11 cellular contexts compared by ENCODE assay signal in genomic region chr5:171152382-171152781, GRCh38.
DNase-seq lines count a peak whose midpoint lies in the region; FAIRE-seq and TF ChIP-seq lines count a peak whose summit lies in the region.
"Had no signal": no experiment of that assay in that cellular context is flagged by ENCODE, and none has a peak within 500 bp of the region (broad histone marks: within the 10 kb centered on the region; RNA-seq: fewer than 3 reads in every experiment).

No MANE protein-coding gene starts in this region.

- H3K79me2 ChIP-seq in H1 (ENCODE audit: control insufficient read depth in 1 of 2, insufficient read depth in 2 of 2, low read length in 2 of 2) = no peaks in the 10 kb centered on the region

- H4K20me1 ChIP-seq in H1 (replicated peaks in 1 of 2; ENCODE audit: control insufficient read depth in 1 of 2, insufficient read depth in 2 of 2, low read length in 2 of 2) = no peaks in the 10 kb centered on the region

- H3K9me3 Mint-ChIP-seq in MCF 10A (ENCODE audit: unreplicated experiment) = no peaks in the 10 kb centered on the region
- H3K9me3 Mint-ChIP-seq: nephron progenitor cell had no signal

- no peak overlapping the region for H4K8ac ChIP-seq in H1 (ENCODE audit: extremely low read depth, insufficient read depth, low read length)

- BruUV-seq in MCF 10A (replicated peaks; lab: Mats Ljungman, UMichigan) = no TSS peak

- intact Hi-C loops in MCF 10A (cut with micrococcal nuclease) = loop anchor here (1.0 to 10.0 kb wide), 3 partner anchors 165 to 408 kb away; no protein-coding TSS in a partner anchor
- intact Hi-C loops in breast epithelium (cut with DNase I; ENCODE audit: low total_unique reads) = no loop called here

- no peak overlapping the region for H3K4me3 Mint-ChIP-seq in MCF 10A (ENCODE audit: unreplicated experiment)
- H3K4me3 Mint-ChIP-seq: nephron progenitor cell had no signal

- H3K18ac ChIP-seq in H1 (ENCODE audit: extremely low read depth, low read length) = no peak overlapping the region

- no peak overlapping the region for H2AFZ ChIP-seq in H1 (ENCODE audit: low read length)

- TF ChIP-seq POLR2A in breast epithelium (IDR thresholded peaks at IDR 0.05) (no peak), H1 (IDR thresholded peaks at IDR 0.05; ENCODE audit: control extremely low read depth in 1 of 2, low read depth in 2 of 2, low read length in 2 of 2) (no peak)

- H3K56ac ChIP-seq in H1 (replicated peaks; ENCODE audit: insufficient read length, low read depth, low read length) = no peak overlapping the region

- H3K4me1 ChIP-seq in breast epithelium = no peaks in the 10 kb centered on the region
- peaks cover 0 to 3% (median under 1%) of the 10 kb centered on the region in 4 experiments; a peak in 2 of 7 replicates for H3K4me1 ChIP-seq in H1 (replicated peaks in 1 of 4; ENCODE audit: control insufficient read depth in 3 of 4, insufficient read depth in 4 of 4, low read length in 3 of 4)

- WGBS in H1 (ENCODE audit: extremely low coverage in 1 of 2, insufficient coverage in 1 of 2, insufficient read length in 1 of 2, insufficient replicate concordance in 2 of 2, low coverage in 1 of 2, low lambda C conversion rate in 2 of 2, missing lambda C conversion rate in 1 of 2), 2 experiments = 94% methylated on average over 4 of the region's 4 CpGs; no CpG with 5 or more reads in 1 of the 2 experiments

- no peaks in the 10 kb centered on the region for H3K79me1 ChIP-seq in H1 (ENCODE audit: low read depth, low read length)

- no peak overlapping the region for H2BK120ac ChIP-seq in H1 (replicated peaks; ENCODE audit: low read depth, low read length)

- H3K9ac ChIP-seq in H1 (replicated peaks in 1 of 4; ENCODE audit: extremely low read depth in 1 of 4, low read depth in 3 of 4, low read length in 3 of 4) = no peak overlapping the region

- no peak overlapping the region for H4K91ac ChIP-seq in H1 (replicated peaks; ENCODE audit: insufficient read length, low read length)

- H3K9me3 ChIP-seq in breast epithelium (no peaks in the 10 kb centered on the region), H1 (ENCODE audit: insufficient read depth in 2 of 2, low read depth in 1 of 2, low read length in 1 of 2) (no peaks in the 10 kb centered on the region)

- H3K36me3 ChIP-seq in breast epithelium (no peaks in the 10 kb centered on the region), H1 (ENCODE audit: control insufficient read depth in 2 of 4, insufficient read depth in 4 of 4, low read length in 3 of 4) (no peaks in the 10 kb centered on the region)

- TF ChIP-seq EP300 in H1 (IDR thresholded peaks at IDR 0.05; ENCODE audit: borderline replicate concordance in 1 of 2, low read depth in 2 of 2, low read length in 2 of 2) = no peak

- no peaks in the 10 kb centered on the region for H3K27me3 ChIP-seq in breast epithelium
- H3K27me3 ChIP-seq in H1 (replicated peaks in 1 of 4; ENCODE audit: control insufficient read depth in 3 of 4, extremely low read depth in 1 of 4, insufficient read depth in 3 of 4, low read length in 3 of 4) = no peaks in the 10 kb centered on the region

- H3K4me2 ChIP-seq in H1 (ENCODE audit: insufficient read depth in 1 of 2, low read depth in 2 of 2, low read length in 2 of 2) = no peak overlapping the region

- H3K4ac ChIP-seq in H1 (replicated peaks; ENCODE audit: insufficient read length, low read depth, low read length) = no peak overlapping the region

- H3K23ac ChIP-seq in H1 (ENCODE audit: insufficient read length) = no peak overlapping the region

- POLR2A ChIA-PET in MCF 10A (lab: Yijun Ruan, JAX) (no interaction called here), H1 (lab: Charles Lee; ENCODE audit: partially characterized antibody) (no interaction called here)

- H4K5ac ChIP-seq in H1 (ENCODE audit: insufficient read length, low read depth, low read length) = no peak overlapping the region

- no peaks in the 10 kb centered on the region for H3K27me3 Mint-ChIP-seq in MCF 10A (ENCODE audit: insufficient read depth, unreplicated experiment)

- DNase-seq in MCF 10A (ENCODE audit: unreplicated experiment) (peak; percentile 47), breast epithelium (ENCODE audit: low spot score in 2 of 2) (no peak), NCI-H460 (ENCODE audit: extremely low read depth, low read depth) (peak; percentile 26), H1 (ENCODE audit: low read depth in 1 of 2, low spot score in 2 of 2) (no peak), stromal cell of bone marrow (ENCODE audit: low read depth) (peak; percentile 10), GM20000 (ENCODE audit: low spot score) (no peak)
- no peak for DNase-seq in activated naive CD4-positive, alpha-beta T cell treated with anti-CD3 and anti-CD28 coated beads, Interleukin-2, amount 50 U/mL, for 16 hours
- no peak for DNase-seq in activated CD8-positive, alpha-beta memory T cell treated with anti-CD3 and anti-CD28 coated beads for 24 hours
- DNase-seq: activated gamma-delta T cell, NCI-H2171, nephron progenitor cell had no signal

- no peak overlapping the region for H3K27ac Mint-ChIP-seq in MCF 10A (ENCODE audit: low read depth, unreplicated experiment)
- H3K27ac Mint-ChIP-seq: nephron progenitor cell had no signal

- H3K4me3 ChIP-seq in breast epithelium (no peak overlapping the region), H1 (ENCODE audit: extremely low read depth in 1 of 4, insufficient read depth in 2 of 4, low read depth in 3 of 4, low read length in 4 of 4) (no peak overlapping the region)

- H2BK20ac ChIP-seq in H1 (ENCODE audit: low read length) = no peak overlapping the region

- H2BK12ac ChIP-seq in H1 (ENCODE audit: low read depth, low read length) = no peak overlapping the region

- H2AK5ac ChIP-seq in H1 (ENCODE audit: low read depth, low read length) = no peak overlapping the region

- H3K27ac ChIP-seq in breast epithelium (no peak overlapping the region), H1 (ENCODE audit: low read depth, low read length) (no peak overlapping the region)

- peak; percentile 48 for FAIRE-seq in H1 (lab: Jason Lieb, UNC)

- TF ChIP-seq CTCF in MCF 10A (IDR thresholded peaks at IDR 0.05; ENCODE audit: unreplicated experiment) = no peak
- no peak for TF ChIP-seq CTCF in breast epithelium (IDR thresholded peaks at IDR 0.05)
- TF ChIP-seq CTCF in H1 (IDR thresholded peaks at IDR 0.05; ENCODE audit: control extremely low read depth in 1 of 3, insufficient read depth in 1 of 3, low read depth in 1 of 3, low read length in 3 of 3) = peak in 1 of 3 experiments; percentile 12; a peak in 1 of 4 replicates
- no peak for TF ChIP-seq CTCF in GM20000 (IDR thresholded peaks at IDR 0.05; ENCODE audit: extremely low read depth, missing control alignments)

- no peaks in the 10 kb centered on the region for H3K23me2 ChIP-seq in H1 (ENCODE audit: low read depth, low read length)

- no peak overlapping the region for H3K14ac ChIP-seq in H1 (ENCODE audit: insufficient read length)

- H2BK5ac ChIP-seq in H1 (ENCODE audit: low read depth, low read length) = no peak overlapping the region

- CTCF ChIA-PET in MCF 10A (lab: Yijun Ruan, JAX) = interaction anchor here (0.5 to 1.4 kb wide), 16 partner anchors 10 to 514 kb away, joined by 3 to 6 read pairs (median 4); no protein-coding TSS in a partner anchor
- CTCF ChIA-PET in H1 (lab: Charles Lee; ENCODE audit: partially characterized antibody) = interaction anchor here (0.7 to 1.1 kb wide), 4 partner anchors 9 to 404 kb away, joined by 3 to 4 read pairs (median 4); no protein-coding TSS in a partner anchor

- TF ChIP-seq RAD21 in H1 (IDR thresholded peaks at IDR 0.05 in 1 of 2, conservative IDR thresholded peaks at IDR 0.05 in 1 of 2; ENCODE audit: low read depth in 2 of 2, low read length in 2 of 2) = peak in 1 of 2 experiments; percentile 42; a peak in 2 of 4 replicates

- H3K4me1 Mint-ChIP-seq in MCF 10A (ENCODE audit: insufficient read depth, unreplicated experiment) = no peaks in the 10 kb centered on the region
- H3K4me1 Mint-ChIP-seq: nephron progenitor cell had no signal

- no peaks in the 10 kb centered on the region for H3K36me3 Mint-ChIP-seq in MCF 10A (ENCODE audit: insufficient read depth, unreplicated experiment)

- H2BK15ac ChIP-seq in H1 (ENCODE audit: low read length) = no peak overlapping the region

TF ChIP-seq in H1, 55 proteins besides CTCF, POLR2A, EP300 and RAD21:
- TF ChIP-seq GABPA (IDR thresholded peaks at IDR 0.05; ENCODE audit: borderline replicate concordance, insufficient read depth, low read length) = no peak
- no peak for TF ChIP-seq BCL11A (IDR thresholded peaks at IDR 0.05; ENCODE audit: low read depth in 2 of 2, low read length in 2 of 2)
- TF ChIP-seq POU5F1 (IDR thresholded peaks at IDR 0.05; ENCODE audit: low read depth, low read length) = no peak
- TF ChIP-seq SUZ12 (IDR thresholded peaks at IDR 0.05; ENCODE audit: low read length) = no peak
- no peak for TF ChIP-seq RXRA (IDR thresholded peaks at IDR 0.05; ENCODE audit: insufficient read depth, low read depth, low read length)
TF ChIP-seq in H1: peak in this region for 0.

Comparison
In these comparisons a context has a peak if more than half of its experiments do, and no peak if none do; other contexts are left out.
1. DNase-seq: peak in MCF 10A (single experiment), NCI-H460 (single experiment) and stromal cell of bone marrow (single experiment); none in breast epithelium (0 of 2), H1 (0 of 2), activated naive CD4-positive, alpha-beta T cell treated with anti-CD3 and anti-CD28 coated beads, Interleukin-2, amount 50 U/mL, for 16 hours (single experiment), activated CD8-positive, alpha-beta memory T cell treated with anti-CD3 and anti-CD28 coated beads for 24 hours (single experiment) and GM20000 (single experiment).